In the genomic region with DNA sequence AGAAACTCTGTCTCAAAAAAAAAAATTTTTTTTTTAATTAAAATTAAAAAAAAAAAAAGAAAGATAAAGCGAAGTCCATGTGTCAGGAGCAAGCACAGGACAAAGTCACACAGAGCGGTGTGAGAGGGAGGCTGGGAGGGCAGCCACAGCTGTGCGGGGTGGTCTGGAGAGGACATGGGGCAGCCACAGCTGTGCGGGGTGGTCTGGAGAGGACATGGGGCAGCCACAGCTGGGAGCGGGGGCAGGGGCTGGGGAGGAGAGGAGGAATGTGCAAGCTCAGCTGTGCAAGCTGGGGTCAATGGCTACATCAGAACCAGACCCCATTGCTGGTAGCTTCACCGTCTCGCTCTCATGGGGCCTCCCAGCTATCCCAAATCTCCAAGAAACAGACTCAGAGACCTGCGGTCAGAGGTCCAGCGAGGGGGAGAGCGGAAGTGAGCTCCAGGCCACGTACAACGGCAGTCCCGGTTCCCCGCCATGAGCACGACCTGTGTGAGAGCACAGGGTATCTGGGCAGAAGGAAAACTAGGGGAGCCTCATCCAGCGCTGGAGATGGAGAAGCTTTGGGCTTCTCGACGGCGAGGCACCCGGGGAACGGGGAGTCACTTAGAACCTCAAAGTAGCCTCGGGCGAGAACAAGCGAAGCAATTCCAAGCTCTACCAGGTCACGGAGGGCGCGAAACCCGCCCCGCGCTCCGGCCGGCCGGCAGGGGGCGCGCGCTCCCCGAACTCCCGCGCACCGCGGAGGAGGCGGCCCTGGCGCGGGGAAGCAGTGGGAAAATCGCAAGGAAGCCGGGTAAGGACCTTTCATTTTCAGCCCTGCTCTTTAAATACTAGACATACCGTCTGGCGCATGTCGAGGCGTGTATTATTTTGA, we compare ENCODE assay signal across 12 cellular contexts. TPM values are rescaled to one million over a fixed set of nuclear protein-coding genes. Genes with fewer than 3 reads are reported as not detected.
A peak's percentile ranks its signal among the peaks of the same experiment; 100 is the strongest.
DNase-seq lines count a peak whose midpoint lies in the region; ATAC-seq and TF ChIP-seq lines count a peak whose summit lies in the region.
"Not testable (repeated sequence)": the region's sequence is repeated elsewhere in the genome, so short reads cannot be mapped to it uniquely, and the experiment has no call there.
"Had no signal": no experiment of that assay in that cellular context is flagged by ENCODE, and none has a peak within 500 bp of the region (broad histone marks: within the 10 kb centered on the region; RNA-seq: fewer than 3 reads in every experiment).

No MANE protein-coding gene starts in this region.

- TF ChIP-seq CTCF in chondrocyte (IDR thresholded peaks at IDR 0.05): peak; percentile 14
- not testable (repeated sequence) for TF ChIP-seq CTCF in mucosa of descending colon (IDR thresholded peaks at IDR 0.05)

- peak; percentile 40 for DNase-seq in activated CD4-positive, CD25-positive, alpha-beta regulatory T cell treated with anti-CD3 and anti-CD28 coated beads, Interleukin-2, amount 50 U/mL, for 72 hours
- DNase-seq in chondrocyte (ENCODE audit: low spot score): not testable (repeated sequence)
- peak in 2 of 3 donors; percentile 33 to 64 for DNase-seq in mucosa of descending colon
- DNase-seq in stimulated activated naive CD8-positive, alpha-beta T cell treated with anti-CD3 and anti-CD28 coated beads, Interleukin-15, amount 100 ng/mL, for 72 hours: peak in 1 of 2 donors; percentile 26

- H3K9me3 Mint-ChIP-seq in chondrocyte (ENCODE audit: low read depth); stimulated activated naive CD8-positive, alpha-beta T cell treated with anti-CD3 and anti-CD28 coated beads, Interleukin-15, amount 100 ng/mL, for 72 hours: not testable (repeated sequence)

- TF ChIP-seq POLR2A in GM18505 (IDR thresholded peaks at IDR 0.05; ENCODE audit: borderline replicate concordance, extremely low read depth, insufficient read depth, insufficient read length): not testable (repeated sequence)

- not testable (repeated sequence) for H3K4me3 Mint-ChIP-seq in chondrocyte (ENCODE audit: unreplicated experiment); stimulated activated naive CD8-positive, alpha-beta T cell treated with anti-CD3 and anti-CD28 coated beads, Interleukin-15, amount 100 ng/mL, for 72 hours

- H3K36me3 ChIP-seq in mucosa of descending colon (ENCODE audit: low read depth): not testable (repeated sequence)

- not testable (repeated sequence) for H3K27ac Mint-ChIP-seq in chondrocyte (ENCODE audit: unreplicated experiment); stimulated activated naive CD8-positive, alpha-beta T cell treated with anti-CD3 and anti-CD28 coated beads, Interleukin-15, amount 100 ng/mL, for 72 hours

- H3K27me3 Mint-ChIP-seq in chondrocyte (ENCODE audit: low read depth); stimulated activated naive CD8-positive, alpha-beta T cell treated with anti-CD3 and anti-CD28 coated beads, Interleukin-15, amount 100 ng/mL, for 72 hours: not testable (repeated sequence)

- H3K4me1 ChIP-seq in mucosa of descending colon (ENCODE audit: low read depth): not testable (repeated sequence)

- not testable (repeated sequence) for H3K4me3 ChIP-seq in mucosa of descending colon

- intact Hi-C loops in mucosa of descending colon (cut with DNase I, micrococcal nuclease): not testable (repeated sequence)

- H3K36me3 Mint-ChIP-seq in chondrocyte (ENCODE audit: low read depth): not testable (repeated sequence)

- peak; percentile 89 for ATAC-seq in GM18505 (IDR thresholded peaks at IDR 0.05; ENCODE audit: unreplicated experiment)
- ATAC-seq in GM19467 (IDR thresholded peaks at IDR 0.05; ENCODE audit: unreplicated experiment): peak; percentile 89
- peak; percentile 93 for ATAC-seq in HG02759 (IDR thresholded peaks at IDR 0.05; ENCODE audit: unreplicated experiment)
- ATAC-seq in HG03354 (IDR thresholded peaks at IDR 0.05; ENCODE audit: poor library complexity, severe bottlenecking, unreplicated experiment): peak; percentile 95
- ATAC-seq in mucosa of descending colon: peak; percentile 99
- peak; percentile 95 for ATAC-seq in stimulated activated naive CD8-positive, alpha-beta T cell treated with anti-CD3 and anti-CD28 coated beads, Interleukin-15, amount 100 ng/mL, for 72 hours

- H3K9me3 ChIP-seq in mucosa of descending colon: not testable (repeated sequence)

- H3K4me1 Mint-ChIP-seq in chondrocyte (ENCODE audit: low read depth); stimulated activated naive CD8-positive, alpha-beta T cell treated with anti-CD3 and anti-CD28 coated beads, Interleukin-15, amount 100 ng/mL, for 72 hours: not testable (repeated sequence)

RNA-seq across cellular contexts. Expression of a gene that starts 23.3 kb away (rescaled TPM):
- not detected in 3 replicates for total RNA-seq in chondrocyte
- total RNA-seq in mucosa of descending colon: not detected
- total RNA-seq: G401, hepatocyte, mesenteric fat pad, ureter had no signal

RNA-seq across cellular contexts. Expression of a gene that starts 34.1 kb away (rescaled TPM):
- 341 to 426 TPM (median 348 TPM) in 3 replicates for total RNA-seq in chondrocyte
- 100 to 1,000 TPM; 453 to 475 (median 473) TPM for total RNA-seq in mucosa of descending colon

RNA-seq across cellular contexts. Expression of a gene that starts 41.2 kb away (rescaled TPM):
- total RNA-seq in chondrocyte (695 to 849 TPM (median 699 TPM) in 3 replicates), mucosa of descending colon (100 to 1,000 TPM; 485 to 598 (median 521) TPM)
